ENCODE assay signal across 25 cellular contexts in genomic region chr16:55284718-55285099, GRCh38. TPM values are rescaled to one million over a fixed set of nuclear protein-coding genes. Genes with fewer than 3 reads are reported as not detected.
DNase-seq lines count a peak whose midpoint lies in the region; ATAC-seq, FAIRE-seq and TF ChIP-seq lines count a peak whose summit lies in the region.
"Had no signal": no experiment of that assay in that cellular context is flagged by ENCODE, and none has a peak within 500 bp of the region (broad histone marks: within the 10 kb centered on the region; RNA-seq: fewer than 3 reads in every experiment).

No MANE protein-coding gene starts in this region.

- no peak overlapping the region for H3K23ac ChIP-seq in mesenchymal stem cell (ENCODE audit: low read length in 2 of 2)

- H3K27me3 ChIP-seq in GM23338 (ENCODE audit: insufficient read depth) = no peaks in the 10 kb centered on the region
- H3K27me3 ChIP-seq in mesenchymal stem cell (ENCODE audit: control insufficient read depth in 1 of 2, insufficient read depth in 1 of 2, low read length in 2 of 2) = peaks cover 0 to under 1% of the 10 kb centered on the region in 2 experiments

- H3K4me3 ChIP-seq in GM23338 (no peak overlapping the region), mesenchymal stem cell (ENCODE audit: insufficient read depth in 1 of 2, low read depth in 1 of 2, low read length in 2 of 2) (no peak overlapping the region)
- H3K4me3 ChIP-seq: GM23248, PC-9 had no signal

- H2BK5ac ChIP-seq in mesenchymal stem cell (ENCODE audit: low read depth, low read length, poor library complexity, severe bottlenecking) = peak overlapping the region; percentile 74

- TF ChIP-seq POLR2A in H54 (IDR thresholded peaks at IDR 0.05; ENCODE audit: low read depth, low read length) = no peak

- H4K91ac ChIP-seq in mesenchymal stem cell (ENCODE audit: low read length) = no peak overlapping the region

- no peak overlapping the region for H3K4me3 Mint-ChIP-seq in GM23338
- H3K4me3 Mint-ChIP-seq: CD4-positive, alpha-beta memory T cell; T-helper 1 cell treated with Interleukin-12 subunit alpha and Interleukin-12 subunit beta and Interleukin-4 antibody, amounts not matched to agents 30 μg/mL and 1 μg/mL, for 36 hours had no signal

- peak overlapping the region; percentile 52; the same call in 1 of the 2 replicates for H2AFZ ChIP-seq in GM23338
- no peak overlapping the region for H2AFZ ChIP-seq in mesenchymal stem cell (ENCODE audit: low read depth, low read length)
- H2AFZ ChIP-seq: GM23248, PC-9 had no signal

- no peaks in the 10 kb centered on the region for H3K36me3 Mint-ChIP-seq in GM23338 (ENCODE audit: low read depth)
- H3K36me3 Mint-ChIP-seq: CD4-positive, alpha-beta memory T cell had no signal

- H2BK120ac ChIP-seq in mesenchymal stem cell (ENCODE audit: low read depth, low read length) = no peak overlapping the region

- H3K79me1 ChIP-seq in mesenchymal stem cell (replicated peaks; ENCODE audit: low read length, poor library complexity, severe bottlenecking) = no peaks in the 10 kb centered on the region

- H3K4me1 Mint-ChIP-seq in GM23338 = peaks cover 10% of the 10 kb centered on the region
- H3K4me1 Mint-ChIP-seq: CD4-positive, alpha-beta memory T cell had no signal

- peak; percentile 62 for ATAC-seq in GM19324 (IDR thresholded peaks at IDR 0.05; ENCODE audit: low FRiP score, unreplicated experiment)
- no peak for ATAC-seq in GM23338
- no peak for ATAC-seq in HG02870 (IDR thresholded peaks at IDR 0.05; ENCODE audit: unreplicated experiment)
- no peak for ATAC-seq in GM21737 (IDR thresholded peaks at IDR 0.05; ENCODE audit: unreplicated experiment)

- H2BK15ac ChIP-seq in mesenchymal stem cell (ENCODE audit: low read depth, poor library complexity, severe bottlenecking) = no peak overlapping the region

- H3K9me3 ChIP-seq in mesenchymal stem cell (ENCODE audit: control insufficient read depth, low read length) = peaks cover 11% of the 10 kb centered on the region

- no peak overlapping the region for H3K4ac ChIP-seq in mesenchymal stem cell (ENCODE audit: low read depth in 1 of 2, low read length in 2 of 2)

- no peaks in the 10 kb centered on the region for H3K79me2 ChIP-seq in GM23338 (replicated peaks; ENCODE audit: insufficient read depth)

- peaks cover 13% of the 10 kb centered on the region for H3K4me1 ChIP-seq in GM23338 (ENCODE audit: insufficient read depth)
- peaks cover 12% of the 10 kb centered on the region for H3K4me1 ChIP-seq in mesenchymal stem cell (ENCODE audit: control insufficient read depth, insufficient read depth, low read depth, low read length)

- H3K18ac ChIP-seq in mesenchymal stem cell (ENCODE audit: low read depth in 1 of 2, low read length in 2 of 2) = no peak overlapping the region

- peaks cover 3% of the 10 kb centered on the region for H3K27me3 Mint-ChIP-seq in GM23338 (ENCODE audit: insufficient read depth, low read depth, poor library complexity)

- H3K9me2 ChIP-seq in GM23338 (ENCODE audit: insufficient read depth) = peaks cover 6% of the 10 kb centered on the region; the same call in 1 of the 2 replicates

- FAIRE-seq in H54 (lab: Jason Lieb, UNC) = no peak

- DNase-seq in GM23338 (ENCODE audit: low spot score) = no peak
- peak; percentile 41 for DNase-seq in NOMO-1 treated with DMSO at 0.1 percent for 48 hours (lab: John Stamatoyannopoulos, UW; ENCODE audit: unreplicated experiment)
- DNase-seq in mesenchymal stem cell = no peak
- no peak for DNase-seq in H54 (ENCODE audit: insufficient read length, low spot score)
- no peak for DNase-seq in NCI-H2196 (lab: John Stamatoyannopoulos, UW; ENCODE audit: unreplicated experiment)
- DNase-seq: C1 segment of cervical spinal cord; CD4-positive, alpha-beta memory T cell; COR-L47; DMS53; GM23248; HCEC 1CT; NCI-H1436 treated with DMSO at 0.1 percent for 48 hours; NCI-H446 treated with DMSO at 0.1 percent for 48 hours; NCI-H526; PC-9; Right ventricle myocardium superior; SW 1271 had no signal

- H3K36me3 ChIP-seq in GM23338 (ENCODE audit: insufficient read depth) = no peaks in the 10 kb centered on the region
- no peaks in the 10 kb centered on the region for H3K36me3 ChIP-seq in mesenchymal stem cell (ENCODE audit: control insufficient read depth in 1 of 2, insufficient read depth in 2 of 2, low read depth in 1 of 2, low read length in 2 of 2)

- 71% methylated on average over 6 of the region's 6 CpGs for WGBS in mesenchymal stem cell

- H3K9me3 Mint-ChIP-seq in GM23338 = peaks cover 14% of the 10 kb centered on the region

- H4K20me1 ChIP-seq in GM23338 (replicated peaks; ENCODE audit: insufficient read depth) = no peaks in the 10 kb centered on the region

- H2BK12ac ChIP-seq in mesenchymal stem cell (ENCODE audit: low read length in 2 of 2) = no peak overlapping the region

- no peak overlapping the region for H3K9ac ChIP-seq in mesenchymal stem cell (ENCODE audit: low read length)
- H3K9ac ChIP-seq: GM23248 had no signal

- H3K4me2 ChIP-seq in GM23338 (no peak overlapping the region), mesenchymal stem cell (ENCODE audit: low read length, poor library complexity, severe bottlenecking) (no peak overlapping the region)
- H3K4me2 ChIP-seq: PC-9 had no signal

- H4K8ac ChIP-seq in mesenchymal stem cell (ENCODE audit: low read length) = no peak overlapping the region

- H3F3A ChIP-seq in GM23338 (replicated peaks; ENCODE audit: low read depth) = no peaks in the 10 kb centered on the region

- no peak overlapping the region; the same call in 1 of the 2 replicates for H3K27ac Mint-ChIP-seq in GM23338
- H3K27ac Mint-ChIP-seq: CD4-positive, alpha-beta memory T cell; T-helper 1 cell treated with Interleukin-12 subunit alpha and Interleukin-12 subunit beta and Interleukin-4 antibody, amounts not matched to agents 30 μg/mL and 1 μg/mL, for 36 hours had no signal

- no peak for TF ChIP-seq CTCF in GM23338 (conservative IDR thresholded peaks at IDR 0.05; ENCODE audit: low read depth in 2 of 2)

- H3K27ac ChIP-seq in GM23338 (ENCODE audit: low read depth) = no peak overlapping the region
- peak overlapping the region; percentile 96 for H3K27ac ChIP-seq in mesenchymal stem cell (ENCODE audit: low read length, poor library complexity, severe bottlenecking)
- H3K27ac ChIP-seq: GM23248, HL-60, PC-9 had no signal

- H3K14ac ChIP-seq in mesenchymal stem cell (ENCODE audit: low read length in 2 of 2) = no peak overlapping the region

- H2AK5ac ChIP-seq in mesenchymal stem cell (ENCODE audit: low read length, severe bottlenecking) = peak overlapping the region; percentile 47

TF ChIP-seq in GM23338, 12 proteins besides CTCF, POLR2A, EP300 and RAD21 (continues in another document):
- TF ChIP-seq JUNB (IDR thresholded peaks at IDR 0.05; ENCODE audit: unreplicated experiment) (no peak), ETS1 (IDR thresholded peaks at IDR 0.05) (no peak), EZH2phosphoT487 (IDR thresholded peaks at IDR 0.05; ENCODE audit: unreplicated experiment) (no peak), ZNF331 (CRISPR knock-in tag; IDR thresholded peaks at IDR 0.05; ENCODE audit: low read depth) (no peak), POLR2AphosphoS5 (IDR thresholded peaks at IDR 0.05; ENCODE audit: low read depth) (no peak)
- TF ChIP-seq, protein P1, sequence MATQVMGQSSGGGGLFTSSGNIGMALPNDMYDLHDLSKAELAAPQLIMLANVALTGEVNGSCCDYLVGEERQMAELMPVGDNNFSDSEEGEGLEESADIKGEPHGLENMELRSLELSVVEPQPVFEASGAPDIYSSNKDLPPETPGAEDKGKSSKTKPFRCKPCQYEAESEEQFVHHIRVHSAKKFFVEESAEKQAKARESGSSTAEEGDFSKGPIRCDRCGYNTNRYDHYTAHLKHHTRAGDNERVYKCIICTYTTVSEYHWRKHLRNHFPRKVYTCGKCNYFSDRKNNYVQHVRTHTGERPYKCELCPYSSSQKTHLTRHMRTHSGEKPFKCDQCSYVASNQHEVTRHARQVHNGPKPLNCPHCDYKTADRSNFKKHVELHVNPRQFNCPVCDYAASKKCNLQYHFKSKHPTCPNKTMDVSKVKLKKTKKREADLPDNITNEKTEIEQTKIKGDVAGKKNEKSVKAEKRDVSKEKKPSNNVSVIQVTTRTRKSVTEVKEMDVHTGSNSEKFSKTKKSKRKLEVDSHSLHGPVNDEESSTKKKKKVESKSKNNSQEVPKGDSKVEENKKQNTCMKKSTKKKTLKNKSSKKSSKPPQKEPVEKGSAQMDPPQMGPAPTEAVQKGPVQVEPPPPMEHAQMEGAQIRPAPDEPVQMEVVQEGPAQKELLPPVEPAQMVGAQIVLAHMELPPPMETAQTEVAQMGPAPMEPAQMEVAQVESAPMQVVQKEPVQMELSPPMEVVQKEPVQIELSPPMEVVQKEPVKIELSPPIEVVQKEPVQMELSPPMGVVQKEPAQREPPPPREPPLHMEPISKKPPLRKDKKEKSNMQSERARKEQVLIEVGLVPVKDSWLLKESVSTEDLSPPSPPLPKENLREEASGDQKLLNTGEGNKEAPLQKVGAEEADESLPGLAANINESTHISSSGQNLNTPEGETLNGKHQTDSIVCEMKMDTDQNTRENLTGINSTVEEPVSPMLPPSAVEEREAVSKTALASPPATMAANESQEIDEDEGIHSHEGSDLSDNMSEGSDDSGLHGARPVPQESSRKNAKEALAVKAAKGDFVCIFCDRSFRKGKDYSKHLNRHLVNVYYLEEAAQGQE (IDR thresholded peaks at IDR 0.05; ENCODE audit: unreplicated experiment) = no peak

RNA-seq across cellular contexts. Expression of gene IRX6, which starts 39.3 kb away (rescaled TPM):
- not detected in 2 replicates for total RNA-seq in GM23338 (2014; rRNA removed; shearing (Covaris generic))
- 0.10 TPM in 1 of 2 replicates, not detected in the other for polyA plus RNA-seq in GM23338 (2016; fragmentation: Nextera tagmentation; extraction: Ambion mirVana)
- polyA plus RNA-seq in mesenchymal stem cell (2013, experiment 1 of 2) = not detected
- polyA plus RNA-seq in mesenchymal stem cell (2013, experiment 2 of 2) = not detected
- total RNA-seq: A673; CD4-positive, alpha-beta memory T cell; G401; GM23248; PC-9; RPMI7951 had no signal
- polyA plus RNA-seq: CD4-positive, alpha-beta memory T cell; GM23248 had no signal
